Comparison of ENCODE assay signal across 1 cellular context in genomic region chr18:28175930-28176673, GRCh38.
TF ChIP-seq lines count a peak whose summit lies in the region.

No MANE protein-coding gene starts in this region.

TF ChIP-seq in endothelial cell of umbilical vein, 7 proteins besides CTCF, POLR2A, EP300 and RAD21 (continued from another document):
- TF ChIP-seq MYC (IDR thresholded peaks at IDR 0.05; ENCODE audit: low read depth, low read length), result no peak
- no peak for TF ChIP-seq EZH2 (IDR thresholded peaks at IDR 0.05; ENCODE audit: borderline replicate concordance, low read depth, low read length, severe bottlenecking)
- no peak for TF ChIP-seq GATA2 (IDR thresholded peaks at IDR 0.05; ENCODE audit: insufficient read depth, insufficient read length, low read depth, low read length)
- no peak for TF ChIP-seq MAX (IDR thresholded peaks at IDR 0.05; ENCODE audit: insufficient read depth, insufficient read length)
- no peak for TF ChIP-seq JUN (IDR thresholded peaks at IDR 0.05; ENCODE audit: borderline replicate concordance, insufficient read depth, insufficient read length, low read depth)
